21 cellular contexts compared by ENCODE assay signal in genomic region chr4:152010680-152011079, GRCh38.
A peak's percentile ranks its signal among the peaks of the same experiment; 100 is the strongest.
DNase-seq lines count a peak whose midpoint lies in the region; ATAC-seq and TF ChIP-seq lines count a peak whose summit lies in the region.
"Had no signal": no experiment of that assay in that cellular context is flagged by ENCODE, and none has a peak within 500 bp of the region (broad histone marks: within the 10 kb centered on the region; RNA-seq: fewer than 3 reads in every experiment).

No MANE protein-coding gene starts in this region.

- no peaks in the 10 kb centered on the region for H3K27me3 ChIP-seq in naive thymus-derived CD4-positive, alpha-beta T cell (ENCODE audit: control insufficient read depth in 2 of 2, insufficient read depth in 2 of 2, low read length in 2 of 2)
- H3K27me3 ChIP-seq: brain microvascular endothelial cell, spleen, suprapubic skin had no signal

- H3K9me3 ChIP-seq in HEK293 (ENCODE audit: control insufficient read depth, insufficient read depth, low read depth, low read length), result no peaks in the 10 kb centered on the region
- peaks cover 0 to 4% (median 0%) of the 10 kb centered on the region in 3 experiments for H3K9me3 ChIP-seq in naive thymus-derived CD4-positive, alpha-beta T cell (ENCODE audit: control insufficient read depth in 2 of 3, low read length in 3 of 3)

- H3K27ac ChIP-seq in HEK293 (ENCODE audit: extremely low read depth, low read depth, low read length), result no peak overlapping the region
- no peak overlapping the region for H3K27ac ChIP-seq in naive thymus-derived CD4-positive, alpha-beta T cell (ENCODE audit: low read depth, low read length)
- H3K27ac ChIP-seq: A549, brain microvascular endothelial cell, spleen, suprapubic skin had no signal

- peaks cover 4% of the 10 kb centered on the region for H3K36me3 Mint-ChIP-seq in activated CD8-positive, alpha-beta memory T cell treated with anti-CD3 and anti-CD28 coated beads, Interleukin-2, amount 10 ng/mL, durations not matched to agents 7 days and 5 days
- no peaks in the 10 kb centered on the region for H3K36me3 Mint-ChIP-seq in activated T-helper 2 cell treated with anti-CD3 and anti-CD28 coated beads, Interferon-gamma antibody, Interleukin-2, Interleukin-4, amounts not matched to agents 10 μg/mL and 5 μg/mL and 100 μg/mL, durations not matched to agents 14 hours and 24 hours and 36 hours (ENCODE audit: low read depth)
- H3K36me3 Mint-ChIP-seq in naive thymus-derived CD4-positive, alpha-beta T cell, result peaks cover 0 to 19% (median 0%) of the 10 kb centered on the region in 5 donors
- H3K36me3 Mint-ChIP-seq: CD14-positive monocyte had no signal

- CTCF ChIA-PET in activated CD8-positive, alpha-beta memory T cell treated with anti-CD3 and anti-CD28 coated beads, Interleukin-2, amount 10 ng/mL, durations not matched to agents 7 days and 5 days (lab: Charles Lee), result interaction anchor here (1.1 kb wide), 1 partner anchor 20 kb away, joined by 3 read pairs; no protein-coding TSS in a partner anchor
- CTCF ChIA-PET in HEK293 (lab: Yijun Ruan, JAX), result no interaction called here
- CTCF ChIA-PET in naive thymus-derived CD4-positive, alpha-beta T cell (lab: Charles Lee), result interaction anchor here (0.6 to 1.6 kb wide), 2 partner anchors 36 to 338 kb away, joined by 3 to 8 read pairs; no protein-coding TSS in a partner anchor

- POLR2A ChIA-PET in HEK293 (lab: Yijun Ruan, JAX), result no interaction called here
- POLR2A ChIA-PET in naive thymus-derived CD4-positive, alpha-beta T cell (lab: Charles Lee), result interaction anchor here (0.9 to 1.6 kb wide), 2 partner anchors 11 to 16 kb away, joined by 4 to 5 read pairs; no protein-coding TSS in a partner anchor

- no peak overlapping the region for H3K4me3 ChIP-seq in HEK293 (ENCODE audit: low read depth, low read length)
- H3K4me3 ChIP-seq in naive thymus-derived CD4-positive, alpha-beta T cell (ENCODE audit: low read length), result peak overlapping the region; percentile 1
- H3K4me3 ChIP-seq: A549, spleen, suprapubic skin had no signal

- H3K4me1 Mint-ChIP-seq in activated CD8-positive, alpha-beta memory T cell treated with anti-CD3 and anti-CD28 coated beads, Interleukin-2, amount 10 ng/mL, durations not matched to agents 7 days and 5 days, result peaks cover 28% of the 10 kb centered on the region
- H3K4me1 Mint-ChIP-seq in activated T-helper 2 cell treated with anti-CD3 and anti-CD28 coated beads, Interferon-gamma antibody, Interleukin-2, Interleukin-4, amounts not matched to agents 10 μg/mL and 5 μg/mL and 100 μg/mL, durations not matched to agents 14 hours and 24 hours and 36 hours (ENCODE audit: low read depth), result peaks cover 30% of the 10 kb centered on the region
- peaks cover 35 to 80% (median 56%) of the 10 kb centered on the region in 7 donors for H3K4me1 Mint-ChIP-seq in naive thymus-derived CD4-positive, alpha-beta T cell

- H3K4me1 ChIP-seq in HEK293 (ENCODE audit: control insufficient read depth, insufficient read depth, low read length), result no peaks in the 10 kb centered on the region
- H3K4me1 ChIP-seq in naive thymus-derived CD4-positive, alpha-beta T cell (ENCODE audit: control insufficient read depth in 2 of 2, insufficient read depth in 2 of 2, low read length in 2 of 2), result peaks cover 36 to 40% of the 10 kb centered on the region in 2 donors
- H3K4me1 ChIP-seq: A549 had no signal

- no peaks in the 10 kb centered on the region for H3K36me3 ChIP-seq in HEK293 (ENCODE audit: control insufficient read depth in 2 of 2, insufficient read depth in 1 of 2, low read length in 2 of 2)
- H3K36me3 ChIP-seq in naive thymus-derived CD4-positive, alpha-beta T cell (ENCODE audit: control insufficient read depth in 2 of 3, insufficient read depth in 3 of 3, low read length in 3 of 3), result no peaks in the 10 kb centered on the region
- H3K36me3 ChIP-seq: brain microvascular endothelial cell, spleen, suprapubic skin had no signal

- peaks cover 4% of the 10 kb centered on the region for H3K9me3 Mint-ChIP-seq in activated CD8-positive, alpha-beta memory T cell treated with anti-CD3 and anti-CD28 coated beads, Interleukin-2, amount 10 ng/mL, durations not matched to agents 7 days and 5 days (ENCODE audit: low read depth)
- peaks cover 4% of the 10 kb centered on the region for H3K9me3 Mint-ChIP-seq in activated T-helper 2 cell treated with anti-CD3 and anti-CD28 coated beads, Interferon-gamma antibody, Interleukin-2, Interleukin-4, amounts not matched to agents 10 μg/mL and 5 μg/mL and 100 μg/mL, durations not matched to agents 14 hours and 24 hours and 36 hours
- peaks cover 0 to 11% (median 2%) of the 10 kb centered on the region in 11 donors for H3K9me3 Mint-ChIP-seq in naive thymus-derived CD4-positive, alpha-beta T cell
- H3K9me3 Mint-ChIP-seq: dendritic cell treated with granulocyte-macrophage colony-stimulating factor and Interleukin-4, amounts not matched to agents 40 ng/mL and 50 ng/mL, for 4 days had no signal

- no peak overlapping the region for H3K4me3 Mint-ChIP-seq in activated CD8-positive, alpha-beta memory T cell treated with anti-CD3 and anti-CD28 coated beads, Interleukin-2, amount 10 ng/mL, durations not matched to agents 7 days and 5 days
- H3K4me3 Mint-ChIP-seq in activated T-helper 2 cell treated with anti-CD3 and anti-CD28 coated beads, Interferon-gamma antibody, Interleukin-2, Interleukin-4, amounts not matched to agents 10 μg/mL and 5 μg/mL and 100 μg/mL, durations not matched to agents 14 hours and 24 hours and 36 hours (ENCODE audit: low read depth), result peak overlapping the region; percentile 31
- peak overlapping the region; percentile 42 to 81 (median 72) for H3K4me3 Mint-ChIP-seq in naive thymus-derived CD4-positive, alpha-beta T cell
- H3K4me3 Mint-ChIP-seq: CD14-positive monocyte; dendritic cell treated with granulocyte-macrophage colony-stimulating factor and Interleukin-4, amounts not matched to agents 40 ng/mL and 50 ng/mL, for 4 days had no signal

- intact Hi-C loops in activated T-helper 2 cell treated with anti-CD3 and anti-CD28 coated beads, Interferon-gamma antibody, Interleukin-2, Interleukin-4, amounts not matched to agents 10 μg/mL and 5 μg/mL and 100 μg/mL, durations not matched to agents 14 hours and 24 hours and 36 hours (cut with micrococcal nuclease), result no loop called here
- intact Hi-C loops in naive thymus-derived CD4-positive, alpha-beta T cell (cut with micrococcal nuclease), result loop anchor here (1.0 to 10.0 kb wide), 8 partner anchors 14 to 906 kb away; partner anchors contain the start of gene GATB (in 1 of the 2)
- intact Hi-C loops in left cardiac atrium (cut with DNase I), result no loop called here

- peak overlapping the region; percentile 13 for H3K27ac Mint-ChIP-seq in activated CD8-positive, alpha-beta memory T cell treated with anti-CD3 and anti-CD28 coated beads, Interleukin-2, amount 10 ng/mL, durations not matched to agents 7 days and 5 days
- H3K27ac Mint-ChIP-seq in activated T-helper 2 cell treated with anti-CD3 and anti-CD28 coated beads, Interferon-gamma antibody, Interleukin-2, Interleukin-4, amounts not matched to agents 10 μg/mL and 5 μg/mL and 100 μg/mL, durations not matched to agents 14 hours and 24 hours and 36 hours, result no peak overlapping the region
- peak overlapping the region; percentile 65 to 96 (median 91) for H3K27ac Mint-ChIP-seq in naive thymus-derived CD4-positive, alpha-beta T cell
- H3K27ac Mint-ChIP-seq: activated naive CD4-positive, alpha-beta T cell treated with anti-CD3 and anti-CD28 coated beads, Interleukin-2, amount 50 U/mL, for 72 hours; dendritic cell treated with granulocyte-macrophage colony-stimulating factor and Interleukin-4, amounts not matched to agents 40 ng/mL and 50 ng/mL, for 4 days; nephron progenitor cell had no signal

- no peak for ATAC-seq in activated CD8-positive, alpha-beta memory T cell treated with anti-CD3 and anti-CD28 coated beads, Interleukin-2, amount 10 ng/mL, durations not matched to agents 7 days and 5 days
- peak; percentile 90 for ATAC-seq in naive thymus-derived CD4-positive, alpha-beta T cell
- ATAC-seq in left cardiac atrium (no peak), HG03354 (IDR thresholded peaks at IDR 0.05; ENCODE audit: poor library complexity, severe bottlenecking, unreplicated experiment) (no peak)
- ATAC-seq: A549, HCT116 had no signal

- DNase-seq in activated CD8-positive, alpha-beta memory T cell treated with anti-CD3 and anti-CD28 coated beads, Interleukin-2, amount 10 ng/mL, durations not matched to agents 7 days and 5 days, result no peak
- DNase-seq in activated CD8-positive, alpha-beta memory T cell treated with anti-CD3 and anti-CD28 coated beads, Interleukin-2, amount 50 U/mL, for 48 hours, result no peak
- DNase-seq in activated T-helper 2 cell treated with anti-CD3 and anti-CD28 coated beads, Interferon-gamma antibody, Interleukin-2, Interleukin-4, amounts not matched to agents 10 μg/mL and 5 μg/mL and 100 μg/mL, durations not matched to agents 14 hours and 24 hours and 36 hours (ENCODE audit: low spot score), result no peak
- DNase-seq in naive thymus-derived CD4-positive, alpha-beta T cell, result peak in 7 of 9 donors; percentile 47 to 85 (median 76)
- no peak for DNase-seq in left cardiac atrium
- DNase-seq in AML-193 (lab: John Stamatoyannopoulos, UW), result no peak
- DNase-seq: activated CD8-positive, alpha-beta memory T cell treated with anti-CD3 and anti-CD28 coated beads, Interleukin-2, amount 50 U/mL, for 4 hours; brain microvascular endothelial cell; NCI-H1694 treated with DMSO at 0.1 percent for 48 hours; NCI-H345; nephron progenitor cell; spleen; stimulated activated CD8-positive, alpha-beta memory T cell treated with anti-CD3 and anti-CD28 coated beads, Interleukin-4, amount 100 ng/mL, for 48 hours had no signal

- TF ChIP-seq CTCF in HEK293 (tag by site-specific recombination; IDR thresholded peaks at IDR 0.05), result no peak

- peaks cover 8% of the 10 kb centered on the region for H3K27me3 Mint-ChIP-seq in activated CD8-positive, alpha-beta memory T cell treated with anti-CD3 and anti-CD28 coated beads, Interleukin-2, amount 10 ng/mL, durations not matched to agents 7 days and 5 days
- peaks cover 10% of the 10 kb centered on the region for H3K27me3 Mint-ChIP-seq in activated T-helper 2 cell treated with anti-CD3 and anti-CD28 coated beads, Interferon-gamma antibody, Interleukin-2, Interleukin-4, amounts not matched to agents 10 μg/mL and 5 μg/mL and 100 μg/mL, durations not matched to agents 14 hours and 24 hours and 36 hours (ENCODE audit: low read depth)
- H3K27me3 Mint-ChIP-seq in naive thymus-derived CD4-positive, alpha-beta T cell, result peaks cover 0 to 2% (median 0%) of the 10 kb centered on the region in 5 donors

TF ChIP-seq in HEK293, 187 proteins besides CTCF, POLR2A, EP300 and RAD21:
- TF ChIP-seq ZFHX2 (tag by site-specific recombination; conservative IDR thresholded peaks at IDR 0.05) (0 out of 2 replicates have a peak, but pooled peaks have one; percentile 7), KLF8 (tag by site-specific recombination; IDR thresholded peaks at IDR 0.05) (no peak)

Comparison
In these comparisons a context has a peak if more than half of its experiments do, and no peak if none do; other contexts are left out.
1. DNase-seq: peak in naive thymus-derived CD4-positive, alpha-beta T cell (7 of 9); none in activated CD8-positive, alpha-beta memory T cell treated with anti-CD3 and anti-CD28 coated beads, Interleukin-2, amount 10 ng/mL, durations not matched to agents 7 days and 5 days (single experiment), activated CD8-positive, alpha-beta memory T cell treated with anti-CD3 and anti-CD28 coated beads, Interleukin-2, amount 50 U/mL, for 48 hours (single experiment), activated T-helper 2 cell treated with anti-CD3 and anti-CD28 coated beads, Interferon-gamma antibody, Interleukin-2, Interleukin-4, amounts not matched to agents 10 μg/mL and 5 μg/mL and 100 μg/mL, durations not matched to agents 14 hours and 24 hours and 36 hours (single experiment), left cardiac atrium (single experiment) and AML-193 (0 of 2).
2. intact Hi-C loops: an anchor here in naive thymus-derived CD4-positive, alpha-beta T cell (1.0 to 10.0 kb wide); none called in activated T-helper 2 cell treated with anti-CD3 and anti-CD28 coated beads, Interferon-gamma antibody, Interleukin-2, Interleukin-4, amounts not matched to agents 10 μg/mL and 5 μg/mL and 100 μg/mL, durations not matched to agents 14 hours and 24 hours and 36 hours and left cardiac atrium.